5 cellular contexts compared by ENCODE assay signal in genomic region chr9:138107039-138107438, GRCh38.
DNase-seq lines count a peak whose midpoint lies in the region; ATAC-seq and TF ChIP-seq lines count a peak whose summit lies in the region.
"Not testable (repeated sequence)": the region's sequence is repeated elsewhere in the genome, so short reads cannot be mapped to it uniquely, and the experiment has no call there.

No MANE protein-coding gene starts in this region.

- H3K36me3 ChIP-seq in HEK293 (ENCODE audit: control insufficient read depth in 2 of 2, insufficient read depth in 1 of 2, low read length in 2 of 2); osteoblast (ENCODE audit: insufficient read depth, low read length): not testable (repeated sequence)

- not testable (repeated sequence) for H3K36me3 Mint-ChIP-seq in glutamatergic neuron (ENCODE audit: unreplicated experiment)

- not testable (repeated sequence) for H3K4me3 ChIP-seq in HEK293 (ENCODE audit: low read depth, low read length); osteoblast (ENCODE audit: insufficient read depth, low read length)

- not testable (repeated sequence) for H4K20me1 ChIP-seq in osteoblast (ENCODE audit: insufficient read depth, low read length)

- H3K4me2 ChIP-seq in osteoblast (ENCODE audit: insufficient read depth, low read length) = not testable (repeated sequence)

- CTCF ChIA-PET in HEK293 (lab: Yijun Ruan, JAX) = not testable (repeated sequence)

- H3K4me1 Mint-ChIP-seq in glutamatergic neuron (ENCODE audit: low read depth, unreplicated experiment) = not testable (repeated sequence)

- H3K27ac ChIP-seq in HEK293 (ENCODE audit: extremely low read depth, low read depth, low read length); osteoblast (ENCODE audit: low read depth, low read length): not testable (repeated sequence)

- H3K27me3 Mint-ChIP-seq in glutamatergic neuron (ENCODE audit: unreplicated experiment) = not testable (repeated sequence)

- not testable (repeated sequence) for H2AFZ ChIP-seq in osteoblast (ENCODE audit: low read length)

- H3K9me3 Mint-ChIP-seq in glutamatergic neuron (ENCODE audit: unreplicated experiment) = not testable (repeated sequence)

- POLR2A ChIA-PET in HEK293 (lab: Yijun Ruan, JAX) = not testable (repeated sequence)

- H3K9me3 ChIP-seq in HEK293 (ENCODE audit: control insufficient read depth, insufficient read depth, low read depth, low read length); osteoblast (ENCODE audit: low read depth, low read length): not testable (repeated sequence)

- TF ChIP-seq CTCF in HEK293 (tag by site-specific recombination; IDR thresholded peaks at IDR 0.05); glutamatergic neuron (IDR thresholded peaks at IDR 0.05; ENCODE audit: partially characterized antibody, unreplicated experiment); osteoblast (IDR thresholded peaks at IDR 0.05; ENCODE audit: extremely low read depth, low read depth, low read length): not testable (repeated sequence)

- DNase-seq in activated CD8-positive, alpha-beta memory T cell treated with anti-CD3 and anti-CD28 coated beads for 24 hours = peak; percentile 4
- not testable (repeated sequence) for DNase-seq in glutamatergic neuron
- DNase-seq in left lobe of liver (ENCODE audit: low spot score) (peak; percentile 16), osteoblast (ENCODE audit: insufficient read length, low spot score, missing footprints) (peak; percentile 61)

- not testable (repeated sequence) for ATAC-seq in left lobe of liver

- H3K4me3 Mint-ChIP-seq in glutamatergic neuron (ENCODE audit: unreplicated experiment) = peak overlapping the region; percentile 43

- H3K4me1 ChIP-seq in HEK293 (ENCODE audit: control insufficient read depth, insufficient read depth, low read length); osteoblast (ENCODE audit: insufficient read depth, low read length): not testable (repeated sequence)

- not testable (repeated sequence) for H3K27me3 ChIP-seq in osteoblast (ENCODE audit: insufficient read depth, low read length)

- peak overlapping the region; percentile 15 for H3K27ac Mint-ChIP-seq in glutamatergic neuron (ENCODE audit: unreplicated experiment)

- not testable (repeated sequence) for H3K79me2 ChIP-seq in osteoblast (ENCODE audit: insufficient read depth, low read length)

TF ChIP-seq in HEK293, 187 proteins besides CTCF, POLR2A, EP300 and RAD21 (continues in another document):
- 0 out of 2 replicates have a peak, but pooled peaks have one; percentile 50 for TF ChIP-seq ZNF404 (tag by site-specific recombination; IDR thresholded peaks at IDR 0.05)
- TF ChIP-seq ZNF292 (tag by site-specific recombination; IDR thresholded peaks at IDR 0.05; ENCODE audit: borderline replicate concordance, low read depth) = 0 out of 2 replicates have a peak, but pooled peaks have one; percentile 61
- TF ChIP-seq ZNF501 (tag by site-specific recombination; IDR thresholded peaks at IDR 0.05) = peak; percentile 75; the same call in 1 of the 2 replicates
- peak; percentile 75 for TF ChIP-seq ZNF558 (tag by site-specific recombination; IDR thresholded peaks at IDR 0.05)
- peak; percentile 61 for TF ChIP-seq ZNF664 (tag by site-specific recombination; IDR thresholded peaks at IDR 0.05)
- peak; percentile 79 for TF ChIP-seq ZNF623 (tag by site-specific recombination; IDR thresholded peaks at IDR 0.05)
- peak; percentile 48; the same call in 1 of the 2 replicates for TF ChIP-seq ZNF639 (tag by site-specific recombination; IDR thresholded peaks at IDR 0.05)
- TF ChIP-seq, protein P1, sequence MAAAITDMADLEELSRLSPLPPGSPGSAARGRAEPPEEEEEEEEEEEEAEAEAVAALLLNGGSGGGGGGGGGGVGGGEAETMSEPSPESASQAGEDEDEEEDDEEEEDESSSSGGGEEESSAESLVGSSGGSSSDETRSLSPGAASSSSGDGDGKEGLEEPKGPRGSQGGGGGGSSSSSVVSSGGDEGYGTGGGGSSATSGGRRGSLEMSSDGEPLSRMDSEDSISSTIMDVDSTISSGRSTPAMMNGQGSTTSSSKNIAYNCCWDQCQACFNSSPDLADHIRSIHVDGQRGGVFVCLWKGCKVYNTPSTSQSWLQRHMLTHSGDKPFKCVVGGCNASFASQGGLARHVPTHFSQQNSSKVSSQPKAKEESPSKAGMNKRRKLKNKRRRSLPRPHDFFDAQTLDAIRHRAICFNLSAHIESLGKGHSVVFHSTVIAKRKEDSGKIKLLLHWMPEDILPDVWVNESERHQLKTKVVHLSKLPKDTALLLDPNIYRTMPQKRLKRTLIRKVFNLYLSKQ (tag by site-specific recombination; IDR thresholded peaks at IDR 0.05; ENCODE audit: borderline replicate concordance) = 0 out of 2 replicates have a peak, but pooled peaks have one; percentile 59
- TF ChIP-seq ZNF560 (tag by site-specific recombination; IDR thresholded peaks at IDR 0.05; ENCODE audit: borderline replicate concordance) = peak; percentile 44; the same call in 1 of the 2 replicates
- TF ChIP-seq ZNF791 (tag by site-specific recombination; IDR thresholded peaks at IDR 0.05) = 0 out of 2 replicates have a peak, but pooled peaks have one; percentile 30
- TF ChIP-seq ZNF530 (tag by site-specific recombination; IDR thresholded peaks at IDR 0.05; ENCODE audit: low read depth) = peak; percentile 59; the same call in 1 of the 2 replicates
- TF ChIP-seq ZNF555 (tag by site-specific recombination; conservative IDR thresholded peaks at IDR 0.05) = peak; percentile 89
- TF ChIP-seq ZNF704 (tag by site-specific recombination; IDR thresholded peaks at IDR 0.05) = 0 out of 2 replicates have a peak, but pooled peaks have one; percentile 23
- peak; percentile 53; the same call in 1 of the 2 replicates for TF ChIP-seq KLF7 (tag by site-specific recombination; IDR thresholded peaks at IDR 0.05; ENCODE audit: borderline replicate concordance)
- TF ChIP-seq ZFP3 (tag by site-specific recombination; IDR thresholded peaks at IDR 0.05; ENCODE audit: low read depth) = 0 out of 2 replicates have a peak, but pooled peaks have one; percentile 15
- TF ChIP-seq ZBTB21 (tag by site-specific recombination; IDR thresholded peaks at IDR 0.05) = peak; percentile 58; the same call in 1 of the 2 replicates
- 0 out of 2 replicates have a peak, but pooled peaks have one; percentile 23 for TF ChIP-seq ZBTB1 (tag by site-specific recombination; IDR thresholded peaks at IDR 0.05)
- TF ChIP-seq, protein P2, sequence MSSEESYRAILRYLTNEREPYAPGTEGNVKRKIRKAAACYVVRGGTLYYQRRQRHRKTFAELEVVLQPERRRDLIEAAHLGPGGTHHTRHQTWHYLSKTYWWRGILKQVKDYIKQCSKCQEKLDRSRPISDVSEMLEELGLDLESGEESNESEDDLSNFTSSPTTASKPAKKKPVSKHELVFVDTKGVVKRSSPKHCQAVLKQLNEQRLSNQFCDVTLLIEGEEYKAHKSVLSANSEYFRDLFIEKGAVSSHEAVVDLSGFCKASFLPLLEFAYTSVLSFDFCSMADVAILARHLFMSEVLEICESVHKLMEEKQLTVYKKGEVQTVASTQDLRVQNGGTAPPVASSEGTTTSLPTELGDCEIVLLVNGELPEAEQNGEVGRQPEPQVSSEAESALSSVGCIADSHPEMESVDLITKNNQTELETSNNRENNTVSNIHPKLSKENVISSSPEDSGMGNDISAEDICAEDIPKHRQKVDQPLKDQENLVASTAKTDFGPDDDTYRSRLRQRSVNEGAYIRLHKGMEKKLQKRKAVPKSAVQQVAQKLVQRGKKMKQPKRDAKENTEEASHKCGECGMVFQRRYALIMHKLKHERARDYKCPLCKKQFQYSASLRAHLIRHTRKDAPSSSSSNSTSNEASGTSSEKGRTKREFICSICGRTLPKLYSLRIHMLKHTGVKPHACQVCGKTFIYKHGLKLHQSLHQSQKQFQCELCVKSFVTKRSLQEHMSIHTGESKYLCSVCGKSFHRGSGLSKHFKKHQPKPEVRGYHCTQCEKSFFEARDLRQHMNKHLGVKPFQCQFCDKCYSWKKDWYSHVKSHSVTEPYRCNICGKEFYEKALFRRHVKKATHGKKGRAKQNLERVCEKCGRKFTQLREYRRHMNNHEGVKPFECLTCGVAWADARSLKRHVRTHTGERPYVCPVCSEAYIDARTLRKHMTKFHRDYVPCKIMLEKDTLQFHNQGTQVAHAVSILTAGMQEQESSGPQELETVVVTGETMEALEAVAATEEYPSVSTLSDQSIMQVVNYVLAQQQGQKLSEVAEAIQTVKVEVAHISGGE (tag by site-specific recombination; conservative IDR thresholded peaks at IDR 0.05; ENCODE audit: low read depth) = peak; percentile 85
- peak; percentile 94 for TF ChIP-seq ZNF426 (tag by site-specific recombination; IDR thresholded peaks at IDR 0.05)
- 0 out of 2 replicates have a peak, but pooled peaks have one; percentile 46 for TF ChIP-seq ZNF138 (tag by site-specific recombination; IDR thresholded peaks at IDR 0.05; ENCODE audit: borderline replicate concordance)
- peak; percentile 84 for TF ChIP-seq ZNF433 (tag by site-specific recombination; IDR thresholded peaks at IDR 0.05; ENCODE audit: low read depth)
- peak; percentile 79 for TF ChIP-seq ZBTB8A (tag by site-specific recombination; IDR thresholded peaks at IDR 0.05)
